Comparison of ENCODE assay signal across 23 cellular contexts in the genomic region with DNA sequence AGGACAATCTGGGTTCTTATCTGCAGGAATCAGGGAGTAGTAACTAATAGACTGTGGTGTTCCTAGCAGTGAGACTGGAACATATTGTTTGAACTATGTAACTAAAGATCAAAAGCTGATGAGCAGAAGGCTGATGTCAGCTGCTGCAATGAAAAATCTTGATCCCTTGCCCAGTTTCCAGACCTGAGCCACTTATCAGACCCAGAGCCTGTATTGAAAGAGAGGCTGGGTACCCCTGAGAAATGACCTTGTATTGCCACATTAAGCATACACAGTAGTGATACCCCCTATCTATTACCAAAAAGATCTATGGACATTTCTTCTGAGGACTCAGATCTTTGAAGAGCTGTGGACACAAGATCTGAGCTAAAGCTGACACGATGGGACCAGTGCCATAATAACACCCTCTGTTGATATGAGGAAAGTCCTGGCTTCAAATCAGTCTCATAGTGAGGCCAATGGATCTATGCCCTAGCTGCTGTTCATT.
DNase-seq lines count a peak whose midpoint lies in the region; ATAC-seq and TF ChIP-seq lines count a peak whose summit lies in the region.
"Had no signal": no experiment of that assay in that cellular context is flagged by ENCODE, and none has a peak within 500 bp of the region (broad histone marks: within the 10 kb centered on the region; RNA-seq: fewer than 3 reads in every experiment).

No MANE protein-coding gene starts in this region.

- TF ChIP-seq CTCF in right atrium auricular region (IDR thresholded peaks at IDR 0.05) (no peak), gastrocnemius medialis (IDR thresholded peaks at IDR 0.05 in 4 of 5, conservative IDR thresholded peaks at IDR 0.05 in 1 of 5) (no peak)

- no peak for TF ChIP-seq POLR2A in gastrocnemius medialis (IDR thresholded peaks at IDR 0.05)

- DNase-seq in M059J (ENCODE audit: low read depth) (peak; percentile 11), NCI-H446 treated with DMSO at 0.1 percent for 48 hours (lab: John Stamatoyannopoulos, UW) (peak; percentile 75), right atrium auricular region (ENCODE audit: low spot score) (peak; percentile 38), gastrocnemius medialis (peak; percentile 47 to 59), COLO829 (ENCODE audit: low spot score) (no peak)
- no peak for DNase-seq in stimulated activated naive CD4-positive, alpha-beta T cell treated with Interleukin-2 at 50 U/mL for 16 hours (lab: John Stamatoyannopoulos, UW)
- DNase-seq: activated CD4-positive, alpha-beta T cell treated with anti-CD3 and anti-CD28 coated beads, Interleukin-2, amount 50 U/mL, for 1 hour; activated naive CD4-positive, alpha-beta T cell treated with anti-CD3 and anti-CD28 coated beads, Interleukin-2, amount 10 ng/mL, durations not matched to agents 7 days and 5 days; colonic mucosa; effector memory CD4-positive, alpha-beta T cell; EL; GM23248; HFFc6; NCI-H1436; NCI-H2107; NCI-H524 treated with DMSO at 0.1 percent for 48 hours; SJCRH30; stimulated activated CD4-positive, alpha-beta T cell treated with anti-CD3 and anti-CD28 coated beads, Interleukin-1b, Interleukin-23, amount 100 ng/mL, for 48 hours; T1000; WERI-Rb-1 had no signal

- H3K4me3 ChIP-seq in right atrium auricular region, result no peak overlapping the region
- no peak overlapping the region for H3K4me3 ChIP-seq in gastrocnemius medialis
- H3K4me3 ChIP-seq: colonic mucosa, GM23248, SJCRH30, smooth muscle cell had no signal

- in situ Hi-C loops in gastrocnemius medialis (cut with MboI; ENCODE audit: low sequenced_read_pairs in 4 of 4), result no loop called here

- ATAC-seq in gastrocnemius medialis (peak; percentile 45 to 57), GM18520 (IDR thresholded peaks at IDR 0.05; ENCODE audit: unreplicated experiment) (no peak)

- intact Hi-C loops in gastrocnemius medialis (cut with DNase I; ENCODE audit: low total_unique reads), result loop anchor here (2.0 to 10.0 kb wide), 4 partner anchors 178 to 976 kb away; a partner anchor contains a TSS

- H3K27ac ChIP-seq in right atrium auricular region (peak overlapping the region; percentile 60 to 75), gastrocnemius medialis (peak overlapping the region; percentile 84 to 97 (median 95))
- H3K27ac ChIP-seq: colonic mucosa, GM23248, KMS-11, SJCRH30, WERI-Rb-1 had no signal

- H3K27me3 ChIP-seq in right atrium auricular region, result no peaks in the 10 kb centered on the region
- no peaks in the 10 kb centered on the region for H3K27me3 ChIP-seq in gastrocnemius medialis
- H3K27me3 ChIP-seq: colonic mucosa had no signal

- H3K36me3 ChIP-seq in right atrium auricular region, result no peaks in the 10 kb centered on the region
- H3K36me3 ChIP-seq in gastrocnemius medialis, result no peaks in the 10 kb centered on the region
- H3K36me3 ChIP-seq: colonic mucosa, SJCRH30, WERI-Rb-1 had no signal

- H3K9me3 ChIP-seq in right atrium auricular region, result no peaks in the 10 kb centered on the region
- no peaks in the 10 kb centered on the region for H3K9me3 ChIP-seq in gastrocnemius medialis
- H3K9me3 ChIP-seq: colonic mucosa, SJCRH30 had no signal

- peaks cover 0 to 9% of the 10 kb centered on the region in 2 donors for H3K4me1 ChIP-seq in right atrium auricular region
- H3K4me1 ChIP-seq in gastrocnemius medialis, result peaks cover 34 to 44% of the 10 kb centered on the region in 2 donors
- H3K4me1 ChIP-seq: colonic mucosa, SJCRH30 had no signal

Comparison
In these comparisons a context has a peak if more than half of its experiments do, and no peak if none do; other contexts are left out.
1. DNase-seq: peak in M059J (single experiment), NCI-H446 treated with DMSO at 0.1 percent for 48 hours (single experiment), right atrium auricular region (single experiment) and gastrocnemius medialis (2 of 2); none in COLO829 (single experiment) and stimulated activated naive CD4-positive, alpha-beta T cell treated with Interleukin-2 at 50 U/mL for 16 hours (single experiment).